ENCODE assay signal across 25 cellular contexts in the genomic region with DNA sequence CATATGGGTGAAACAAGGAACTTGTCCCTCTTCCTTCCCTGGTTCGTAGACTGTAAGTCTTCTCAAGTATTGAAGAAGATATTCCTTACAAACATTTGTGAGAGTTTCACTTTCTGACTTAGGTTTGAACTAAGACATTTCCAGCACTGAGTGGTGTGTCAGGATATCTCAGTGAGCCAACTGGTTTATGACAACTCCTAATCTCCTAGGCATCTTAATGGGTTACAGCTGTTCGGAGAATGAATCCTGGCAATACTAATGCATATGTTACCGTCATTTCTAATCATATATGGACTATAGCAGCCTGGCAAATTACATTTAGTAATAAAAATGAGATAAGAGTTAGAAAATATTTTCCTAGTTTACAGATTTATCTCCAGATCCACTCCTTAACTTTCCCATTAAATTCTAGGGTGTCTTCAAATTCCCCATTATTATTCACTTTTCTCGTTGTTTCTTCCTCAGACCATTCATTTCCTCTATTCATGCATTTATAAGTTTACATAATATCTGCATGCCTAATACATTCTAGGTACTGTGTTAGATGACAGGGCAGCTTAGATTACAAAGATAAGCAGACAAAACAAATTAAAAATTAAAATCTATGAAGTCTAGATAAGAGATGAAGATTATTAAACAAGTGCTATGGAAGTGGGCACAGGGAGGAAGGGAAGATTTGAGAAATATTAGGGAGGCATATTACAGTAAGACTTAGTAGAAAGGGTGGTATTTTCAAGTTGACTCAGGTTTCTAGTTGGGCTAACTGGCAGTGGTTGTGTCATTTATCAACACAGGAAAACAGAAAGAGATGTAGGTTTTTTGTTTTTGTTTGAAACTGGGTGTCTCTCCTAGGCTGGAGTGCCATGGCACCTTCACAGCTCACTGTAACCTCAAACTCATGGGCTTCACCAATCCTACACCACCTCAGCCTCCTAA.
DNase-seq lines count a peak whose midpoint lies in the region; ATAC-seq lines count a peak whose summit lies in the region.
"Had no signal": no experiment of that assay in that cellular context is flagged by ENCODE, and none has a peak within 500 bp of the region (broad histone marks: within the 10 kb centered on the region; RNA-seq: fewer than 3 reads in every experiment).

No MANE protein-coding gene starts in this region.

- peaks cover 42% of the 10 kb centered on the region for H3K36me3 ChIP-seq in SK-N-MC (ENCODE audit: insufficient read depth, low read length)
- H3K36me3 ChIP-seq: neural progenitor cell had no signal

- peak overlapping the region; percentile 78 for H3K27ac ChIP-seq in SK-N-MC
- H3K27ac ChIP-seq: BLaER1, coronary artery, neural progenitor cell, psoas muscle, skin epidermis, transverse colon had no signal

- ATAC-seq in GM19455 (IDR thresholded peaks at IDR 0.05; ENCODE audit: unreplicated experiment) (no peak), left colon (no peak)
- ATAC-seq: activated CD4-positive, alpha-beta T cell treated with anti-CD3 and anti-CD28 coated beads for 36 hours; K562; stimulated activated naive CD8-positive, alpha-beta T cell treated with anti-CD3 and anti-CD28 coated beads, Interleukin-15, amount 100 ng/mL, for 72 hours; T-cell had no signal

- intact Hi-C loops in left colon (cut with DNase I, micrococcal nuclease) = no loop called here

- H3K9me3 ChIP-seq in SK-N-MC (ENCODE audit: low read depth, low read length) = no peaks in the 10 kb centered on the region
- H3K9me3 ChIP-seq: BLaER1, psoas muscle, transverse colon had no signal

- DNase-seq in EH (ENCODE audit: low read depth) = peak; percentile 61
- peak; percentile 62 for DNase-seq in SK-N-MC (ENCODE audit: low read depth, low spot score)
- DNase-seq in fibroblast of the conjunctiva (ENCODE audit: low read depth) = peak; percentile 38
- DNase-seq in skeletal muscle cell (ENCODE audit: low read depth) = peak; percentile 34
- no peak for DNase-seq in inferior parietal cortex (ENCODE audit: extremely low spot score)
- no peak for DNase-seq in left colon
- DNase-seq in NCI-H146 (lab: John Stamatoyannopoulos, UW) = no peak
- DNase-seq: activated CD4-positive, alpha-beta T cell treated with anti-CD3 and anti-CD28 coated beads for 36 hours; activated naive CD8-positive, alpha-beta T cell treated with anti-CD3 and anti-CD28 coated beads, Interleukin-2, amount 10 ng/mL, durations not matched to agents 7 days and 5 days; foreskin melanocyte; H7; kidney glomerular epithelial cell; NCI-H187; NCI-H69; psoas muscle; stimulated activated CD4-positive, alpha-beta T cell treated with anti-CD3 and anti-CD28 coated beads, Interleukin-4, amount 100 ng/mL, for 1 hour; stimulated activated naive CD8-positive, alpha-beta T cell treated with anti-CD3 and anti-CD28 coated beads, Interleukin-15, amount 100 ng/mL, for 72 hours; T-cell; transverse colon had no signal

- H3K4me3 ChIP-seq in SK-N-MC = peak overlapping the region; percentile 47
- H3K4me3 ChIP-seq in skeletal muscle cell (ENCODE audit: low read depth, low read length) = no peak overlapping the region
- H3K4me3 ChIP-seq: BLaER1, coronary artery, K562, neural progenitor cell, psoas muscle, skin epidermis, transverse colon had no signal

- no peak overlapping the region for H3K9ac ChIP-seq in SK-N-MC (ENCODE audit: insufficient read length)
- H3K9ac ChIP-seq: BLaER1, neural progenitor cell had no signal

Comparison
In these comparisons a context has a peak if more than half of its experiments do, and no peak if none do; other contexts are left out.
1. DNase-seq: peak in EH (single experiment), SK-N-MC (single experiment), fibroblast of the conjunctiva (single experiment) and skeletal muscle cell (single experiment); none in inferior parietal cortex (single experiment), left colon (0 of 2) and NCI-H146 (single experiment).